13 cellular contexts compared by ENCODE assay signal in the genomic region with DNA sequence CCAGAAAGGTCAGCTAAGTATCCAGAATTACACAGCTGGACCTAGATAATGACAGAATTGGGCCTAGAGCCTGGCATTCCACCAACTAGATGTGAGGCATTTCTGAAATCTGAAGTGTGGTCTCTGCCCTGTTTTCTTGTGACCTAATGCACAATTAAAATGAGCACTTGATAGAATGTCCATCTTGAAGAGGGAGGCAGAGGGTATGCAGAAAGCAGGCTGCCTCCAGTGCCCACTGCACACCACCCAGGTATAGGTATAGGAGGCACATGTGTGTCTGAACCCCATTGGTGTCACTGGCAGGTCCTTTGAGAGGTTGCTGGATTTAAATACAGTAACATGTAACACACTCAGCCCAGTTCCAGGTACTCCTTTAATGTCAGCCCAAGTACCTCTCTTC. TPM values are rescaled to one million over a fixed set of nuclear protein-coding genes. Genes with fewer than 3 reads are reported as not detected.
DNase-seq lines count a peak whose midpoint lies in the region; ATAC-seq lines count a peak whose summit lies in the region.
"Had no signal": no experiment of that assay in that cellular context is flagged by ENCODE, and none has a peak within 500 bp of the region (broad histone marks: within the 10 kb centered on the region; RNA-seq: fewer than 3 reads in every experiment).

No MANE protein-coding gene starts in this region.

- DNase-seq in CD4-positive, alpha-beta memory T cell = no peak
- DNase-seq in activated naive CD8-positive, alpha-beta T cell treated with anti-CD3 and anti-CD28 coated beads, Interleukin-2, amount 10 ng/mL, durations not matched to agents 7 days and 5 days = no peak
- DNase-seq in posterior cingulate gyrus (no peak), SIG-M5 (lab: John Stamatoyannopoulos, UW) (no peak), inferior parietal cortex (ENCODE audit: extremely low spot score) (no peak)
- DNase-seq: activated T-cell treated with anti-CD3 and anti-CD28 coated beads, Interleukin-2, amount 50 U/mL, for 48 hours; NCI-H510A; Right ventricle myocardium superior had no signal

- CTCF ChIA-PET in CD4-positive, alpha-beta memory T cell (lab: Charles Lee; ENCODE audit: partially characterized antibody) = interaction anchor here (1.2 to 16.8 kb wide), 4 partner anchors 8 to 236 kb away, joined by 3 to 355 read pairs (median 192); a partner anchor contains a TSS

- peaks cover 5 to 33% of the 10 kb centered on the region in 2 donors for H3K36me3 Mint-ChIP-seq in CD4-positive, alpha-beta memory T cell
- H3K36me3 Mint-ChIP-seq in activated naive CD8-positive, alpha-beta T cell treated with anti-CD3 and anti-CD28 coated beads, Interleukin-2, amount 10 ng/mL, durations not matched to agents 7 days and 5 days = peaks cover 11% of the 10 kb centered on the region

- intact Hi-C loops in CD4-positive, alpha-beta memory T cell (cut with micrococcal nuclease) = no loop called here
- intact Hi-C loops in posterior cingulate gyrus (cut with DNase I) = loop anchor here (5.0 kb wide), 2 partner anchors 467 to 487 kb away; a partner anchor contains a TSS

- peaks cover 6% of the 10 kb centered on the region for H3K36me3 ChIP-seq in CD4-positive, alpha-beta memory T cell (ENCODE audit: insufficient read depth, low read length)
- H3K36me3 ChIP-seq in HUES64 (ENCODE audit: insufficient read depth, low read length) (peaks cover 47% of the 10 kb centered on the region), mesodermal cell (ENCODE audit: control insufficient read depth, insufficient read depth, low read length) (peaks cover 47% of the 10 kb centered on the region)
- H3K36me3 ChIP-seq: thoracic aorta had no signal

- no peaks in the 10 kb centered on the region for H3K27me3 Mint-ChIP-seq in CD4-positive, alpha-beta memory T cell
- H3K27me3 Mint-ChIP-seq in activated naive CD8-positive, alpha-beta T cell treated with anti-CD3 and anti-CD28 coated beads, Interleukin-2, amount 10 ng/mL, durations not matched to agents 7 days and 5 days = peaks cover 11% of the 10 kb centered on the region

- peaks cover 0 to 6% (median 0%) of the 10 kb centered on the region in 8 donors for H3K9me3 Mint-ChIP-seq in CD4-positive, alpha-beta memory T cell
- no peaks in the 10 kb centered on the region for H3K9me3 Mint-ChIP-seq in activated naive CD8-positive, alpha-beta T cell treated with anti-CD3 and anti-CD28 coated beads, Interleukin-2, amount 10 ng/mL, durations not matched to agents 7 days and 5 days

- H3K9ac ChIP-seq in HUES64 (ENCODE audit: low read depth, low read length) = no peak overlapping the region

- H3K4me3 ChIP-seq in CD4-positive, alpha-beta memory T cell (ENCODE audit: low read length in 2 of 2) = no peak overlapping the region
- H3K4me3 ChIP-seq in HUES64 (ENCODE audit: low read length) = peak overlapping the region; percentile 94
- peak overlapping the region; percentile 77 for H3K4me3 ChIP-seq in mesodermal cell (ENCODE audit: extremely low read depth, insufficient read depth, low read length, poor library complexity, severe bottlenecking)
- H3K4me3 ChIP-seq: thoracic aorta had no signal

- no peak overlapping the region for H3K27ac ChIP-seq in CD4-positive, alpha-beta memory T cell (ENCODE audit: low read depth, low read length)
- H3K27ac ChIP-seq in HUES64 (ENCODE audit: low read depth, low read length) (no peak overlapping the region), mesodermal cell (ENCODE audit: low read depth, low read length, severe bottlenecking) (no peak overlapping the region)
- H3K27ac ChIP-seq: thoracic aorta had no signal

- ATAC-seq in activated naive CD8-positive, alpha-beta T cell treated with anti-CD3 and anti-CD28 coated beads, Interleukin-2, amount 10 ng/mL, durations not matched to agents 7 days and 5 days (ENCODE audit: low read depth) = no peak
- ATAC-seq in GM19324 (IDR thresholded peaks at IDR 0.05; ENCODE audit: low FRiP score, unreplicated experiment) = no peak
- ATAC-seq: sciatic nerve had no signal

- peaks cover 37% of the 10 kb centered on the region for H3K4me1 ChIP-seq in CD4-positive, alpha-beta memory T cell (ENCODE audit: insufficient read depth, low read length)
- H3K4me1 ChIP-seq in HUES64 (ENCODE audit: insufficient read depth, low read length) = peaks cover 24% of the 10 kb centered on the region
- peaks cover 8% of the 10 kb centered on the region for H3K4me1 ChIP-seq in mesodermal cell (ENCODE audit: control insufficient read depth, insufficient read depth, low read length, poor library complexity, severe bottlenecking)

- POLR2A ChIA-PET in CD4-positive, alpha-beta memory T cell (lab: Charles Lee; ENCODE audit: partially characterized antibody) = interaction anchor here (1.6 kb wide), 1 partner anchor 115 kb away, joined by 4 read pairs; no protein-coding TSS in a partner anchor
- POLR2A ChIA-PET in activated naive CD8-positive, alpha-beta T cell treated with anti-CD3 and anti-CD28 coated beads, Interleukin-2, amount 10 ng/mL, durations not matched to agents 7 days and 5 days (lab: Charles Lee) = no interaction called here

- H3K4me1 Mint-ChIP-seq in CD4-positive, alpha-beta memory T cell = peaks cover 28 to 57% (median 40%) of the 10 kb centered on the region in 4 donors
- H3K4me1 Mint-ChIP-seq in activated naive CD8-positive, alpha-beta T cell treated with anti-CD3 and anti-CD28 coated beads, Interleukin-2, amount 10 ng/mL, durations not matched to agents 7 days and 5 days = peaks cover 34% of the 10 kb centered on the region

- H3K27ac Mint-ChIP-seq in CD4-positive, alpha-beta memory T cell = peak overlapping the region in 5 of 7 donors; percentile 46 to 99 (median 74)
- H3K27ac Mint-ChIP-seq in activated naive CD8-positive, alpha-beta T cell treated with anti-CD3 and anti-CD28 coated beads, Interleukin-2, amount 10 ng/mL, durations not matched to agents 7 days and 5 days = peak overlapping the region; percentile 35

- H3K27me3 ChIP-seq in CD4-positive, alpha-beta memory T cell (ENCODE audit: insufficient read depth, low read length) = no peaks in the 10 kb centered on the region
- peaks cover 14% of the 10 kb centered on the region for H3K27me3 ChIP-seq in HUES64 (ENCODE audit: insufficient read depth, low read length)

- no peaks in the 10 kb centered on the region for H3K9me3 ChIP-seq in CD4-positive, alpha-beta memory T cell (ENCODE audit: control insufficient read depth in 1 of 2, low read length in 2 of 2)
- H3K9me3 ChIP-seq in HUES64 (ENCODE audit: insufficient read depth, low read depth, low read length) (no peaks in the 10 kb centered on the region), mesodermal cell (ENCODE audit: control insufficient read depth, low read length) (no peaks in the 10 kb centered on the region)
- H3K9me3 ChIP-seq: thoracic aorta had no signal

- peak overlapping the region in 2 of 8 donors; percentile 8 to 36 for H3K4me3 Mint-ChIP-seq in CD4-positive, alpha-beta memory T cell
- H3K4me3 Mint-ChIP-seq in activated naive CD8-positive, alpha-beta T cell treated with anti-CD3 and anti-CD28 coated beads, Interleukin-2, amount 10 ng/mL, durations not matched to agents 7 days and 5 days = peak overlapping the region; percentile 12

RNA-seq across cellular contexts. Expression of a gene that starts 2.4 kb away (rescaled TPM):
- 10 to 100 TPM; 45.5 to 47.9 TPM for total RNA-seq in CD4-positive, alpha-beta memory T cell
- 10 to 100 TPM; 21.1 to 22.5 TPM for polyA plus RNA-seq in CD4-positive, alpha-beta memory T cell
- 41.2 TPM for polyA plus RNA-seq in HUES64 (2013, experiment 1 of 2)
- polyA plus RNA-seq in HUES64 (2013, experiment 2 of 2) = 38.2 TPM
- 10 to 100 TPM; 54.1 to 54.5 TPM for total RNA-seq in activated naive CD8-positive, alpha-beta T cell treated with anti-CD3 and anti-CD28 coated beads, Interleukin-2, amount 10 ng/mL, durations not matched to agents 7 days and 5 days
- 30.3 TPM for polyA plus RNA-seq in mesodermal cell (2013, experiment 1 of 2)
- polyA plus RNA-seq in mesodermal cell (2013, experiment 2 of 2) = 25.1 TPM

Comparison
In these comparisons a context has a peak if more than half of its experiments do, and no peak if none do; other contexts are left out.
1. H3K4me3 ChIP-seq: peak in HUES64 (single experiment) and mesodermal cell (single experiment); none in CD4-positive, alpha-beta memory T cell (0 of 2).